ENCODE assay signal across 17 cellular contexts in genomic region chr2:5781679-5782078, GRCh38.
DNase-seq lines count a peak whose midpoint lies in the region; ATAC-seq and TF ChIP-seq lines count a peak whose summit lies in the region.
"Had no signal": no experiment of that assay in that cellular context is flagged by ENCODE, and none has a peak within 500 bp of the region (broad histone marks: within the 10 kb centered on the region; RNA-seq: fewer than 3 reads in every experiment).

No MANE protein-coding gene starts in this region.

- ATAC-seq in omental fat pad (ENCODE audit: low FRiP score), result no peak
- no peak for ATAC-seq in GM21786 (IDR thresholded peaks at IDR 0.05; ENCODE audit: unreplicated experiment)

- no peaks in the 10 kb centered on the region for H3K36me3 ChIP-seq in fibroblast of lung (ENCODE audit: control insufficient read depth, insufficient read depth, low read length)
- H3K36me3 ChIP-seq: BLaER1 had no signal

- no peak overlapping the region for H3K4me3 ChIP-seq in fibroblast of lung (replicated peaks in 1 of 4; ENCODE audit: control extremely low read depth in 1 of 4, insufficient read depth in 1 of 4, low read depth in 3 of 4, low read length in 4 of 4)
- H3K4me3 ChIP-seq: BLaER1 had no signal

- no peaks in the 10 kb centered on the region for H3K4me1 ChIP-seq in fibroblast of lung (ENCODE audit: control insufficient read depth, extremely low read depth, insufficient read depth, low read length)
- H3K4me1 ChIP-seq: BLaER1 had no signal

- no peaks in the 10 kb centered on the region for H3K27me3 ChIP-seq in fibroblast of lung (ENCODE audit: control insufficient read depth, insufficient read depth, low read length)
- H3K27me3 ChIP-seq: BLaER1 had no signal

- no peak for TF ChIP-seq CTCF in fibroblast of lung (conservative IDR thresholded peaks at IDR 0.05 in 1 of 2, IDR thresholded peaks at IDR 0.05 in 1 of 2; ENCODE audit: low read depth in 1 of 2, low read length in 2 of 2)
- no peak for TF ChIP-seq CTCF in omental fat pad (IDR thresholded peaks at IDR 0.05)

- H3K27ac ChIP-seq in fibroblast of lung (ENCODE audit: insufficient read depth, low read length), result no peak overlapping the region
- H3K27ac ChIP-seq: 22Rv1, BLaER1 had no signal

- H3K9me3 ChIP-seq in fibroblast of lung (ENCODE audit: control insufficient read depth, insufficient read depth, low read depth, low read length), result no peaks in the 10 kb centered on the region
- H3K9me3 ChIP-seq: BLaER1 had no signal

- no peak overlapping the region for H2AFZ ChIP-seq in fibroblast of lung (ENCODE audit: low read length)

- DNase-seq in NCI-H748 (lab: John Stamatoyannopoulos, UW; ENCODE audit: unreplicated experiment) (peak; percentile 33), NCI-H748 treated with DMSO at 0.1 percent for 48 hours (lab: John Stamatoyannopoulos, UW) (no peak), NCI-H69 (lab: John Stamatoyannopoulos, UW) (peak; percentile 25), fibroblast of lung (ENCODE audit: low read depth in 2 of 2) (no peak), NOMO-1 treated with DMSO at 0.1 percent for 48 hours (lab: John Stamatoyannopoulos, UW; ENCODE audit: unreplicated experiment) (no peak), cerebellar cortex (ENCODE audit: low spot score) (no peak), omental fat pad (ENCODE audit: low spot score) (no peak)
- DNase-seq: CD4-positive, alpha-beta T cell; CD8-positive, alpha-beta memory T cell; DMS 273 treated with DMSO at 0.1 percent for 48 hours; DMS79; EL; GF-D8; HCEC 1CT had no signal

- H3K9ac ChIP-seq in fibroblast of lung (ENCODE audit: insufficient read depth, low read length), result no peak overlapping the region
- H3K9ac ChIP-seq: BLaER1 had no signal

- no peaks in the 10 kb centered on the region for H3K79me2 ChIP-seq in fibroblast of lung (ENCODE audit: control insufficient read depth, insufficient read depth, low read length)

- peak overlapping the region; percentile 32 for H3K4me2 ChIP-seq in fibroblast of lung (ENCODE audit: extremely low read depth, insufficient read depth, low read length)
- H3K4me2 ChIP-seq: BLaER1 had no signal

- H4K20me1 ChIP-seq in fibroblast of lung (ENCODE audit: control insufficient read depth, extremely low read depth, insufficient read depth, low read length), result no peaks in the 10 kb centered on the region
- H4K20me1 ChIP-seq: BLaER1 had no signal

Comparison
In these comparisons a context has a peak if more than half of its experiments do, and no peak if none do; other contexts are left out.
1. DNase-seq: peak in NCI-H748 (single experiment) and NCI-H69 (single experiment); none in NCI-H748 treated with DMSO at 0.1 percent for 48 hours (single experiment), fibroblast of lung (0 of 2), NOMO-1 treated with DMSO at 0.1 percent for 48 hours (single experiment), cerebellar cortex (single experiment) and omental fat pad (single experiment).